ENCODE assay signal across 8 cellular contexts in the genomic region with DNA sequence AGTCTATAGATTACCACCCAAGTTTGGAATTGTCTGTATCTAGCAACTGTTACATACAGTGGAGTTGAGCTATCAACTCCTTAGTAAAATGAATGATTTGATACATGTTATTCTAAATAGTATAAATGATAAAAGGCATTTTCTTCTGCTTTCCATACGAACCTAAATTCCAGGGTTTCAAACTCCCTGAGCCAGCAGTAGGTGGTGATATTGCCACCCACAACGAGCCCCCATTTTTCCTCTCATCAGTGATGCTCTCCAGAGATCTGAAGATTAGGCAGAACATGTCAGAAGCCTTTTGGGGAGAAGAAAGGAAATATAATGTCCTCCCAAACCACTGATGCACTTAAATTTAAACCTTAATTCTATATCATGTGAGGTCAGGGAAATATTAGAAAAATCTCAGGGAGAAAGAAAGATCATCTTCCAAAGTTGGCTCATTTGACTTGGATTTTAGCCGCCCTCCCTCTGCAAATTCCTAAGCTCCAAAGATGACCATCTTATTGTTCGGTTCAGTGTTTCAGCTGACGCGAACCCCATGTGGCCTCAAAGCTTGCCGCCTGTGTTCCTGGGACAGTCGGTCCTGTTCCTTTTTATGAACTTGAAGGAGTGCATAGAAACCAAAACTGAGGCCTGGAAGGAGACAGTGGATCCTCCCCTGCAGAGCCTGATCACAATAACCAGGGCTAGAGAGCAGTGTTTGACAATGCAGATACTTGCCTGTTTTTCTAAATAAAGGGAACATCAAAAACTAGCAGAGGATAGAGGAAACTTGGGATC. TPM values are rescaled to one million over a fixed set of nuclear protein-coding genes. Genes with fewer than 3 reads are reported as not detected.
DNase-seq lines count a peak whose midpoint lies in the region; ATAC-seq and TF ChIP-seq lines count a peak whose summit lies in the region.

No MANE protein-coding gene starts in this region.

- TF ChIP-seq POLR2A in vagina (IDR thresholded peaks at IDR 0.05), result no peak

- WGBS in heart right ventricle, 2 donors, result 49 to 71% methylated on average over 8 of the region's 8 CpGs

- H3K36me3 ChIP-seq in heart right ventricle (peaks cover 0 to 23% (median 0%) of the 10 kb centered on the region in 9 donors), vagina (no peaks in the 10 kb centered on the region)
- no peaks in the 10 kb centered on the region for H3K36me3 ChIP-seq in effector memory CD4-positive, alpha-beta T cell (ENCODE audit: control insufficient read depth, insufficient read depth, low read length)

- H3K9me3 ChIP-seq in heart right ventricle (no peaks in the 10 kb centered on the region), vagina (no peaks in the 10 kb centered on the region)
- H3K9me3 ChIP-seq in effector memory CD4-positive, alpha-beta T cell (ENCODE audit: control insufficient read depth, low read length), result no peaks in the 10 kb centered on the region

- DNase-seq in heart right ventricle (no peak), left ventricle myocardium superior (no peak), astrocyte of the hippocampus (ENCODE audit: low read depth, low spot score) (peak; percentile 74), vagina (ENCODE audit: extremely low spot score in 2 of 2) (no peak), germinal center (ENCODE audit: low spot score) (no peak), occipital lobe (lab: John Stamatoyannopoulos, UW) (no peak)
- DNase-seq in effector memory CD4-positive, alpha-beta T cell, result no peak

- H3K4me3 ChIP-seq in heart right ventricle (peak overlapping the region in 9 of 10 donors; percentile 58 to 92 (median 77)), vagina (peak overlapping the region; percentile 67 to 83)
- no peak overlapping the region for H3K4me3 ChIP-seq in effector memory CD4-positive, alpha-beta T cell (ENCODE audit: insufficient read depth, low read depth, low read length, poor library complexity, severe bottlenecking)

- ATAC-seq in heart right ventricle, result no peak
- no peak for ATAC-seq in left ventricle myocardium superior

- intact Hi-C loops in heart right ventricle (cut with DNase I), result loop anchor here in 8 of 10 donors (5.0 kb wide), 6 partner anchors 38 to 153 kb away; no protein-coding TSS in a partner anchor
- intact Hi-C loops in left ventricle myocardium superior (cut with micrococcal nuclease), result no loop called here
- intact Hi-C loops in vagina (cut with DNase I), result loop anchor here (5.0 kb wide), 2 partner anchors 108 to 153 kb away; no protein-coding TSS in a partner anchor

- H3K27me3 ChIP-seq in heart right ventricle (no peaks in the 10 kb centered on the region), layer of hippocampus (ENCODE audit: control insufficient read depth, insufficient read depth, low read length) (no peaks in the 10 kb centered on the region), vagina (no peaks in the 10 kb centered on the region)
- no peaks in the 10 kb centered on the region for H3K27me3 ChIP-seq in effector memory CD4-positive, alpha-beta T cell (replicated peaks; ENCODE audit: control insufficient read depth, insufficient read depth, low read length, poor library complexity, severe bottlenecking)

- peak in 7 of 9 donors; percentile 23 to 60 (median 43) for TF ChIP-seq CTCF in heart right ventricle (IDR thresholded peaks at IDR 0.05)
- TF ChIP-seq CTCF in vagina (IDR thresholded peaks at IDR 0.05), result peak in 1 of 3 experiments; percentile 28

- H3K4me1 ChIP-seq in heart right ventricle (peaks cover 10 to 79% (median 64%) of the 10 kb centered on the region in 9 donors), vagina (peaks cover 65% of the 10 kb centered on the region)
- peaks cover 16% of the 10 kb centered on the region for H3K4me1 ChIP-seq in effector memory CD4-positive, alpha-beta T cell (ENCODE audit: control insufficient read depth, insufficient read depth, low read length, poor library complexity, severe bottlenecking)

- peak overlapping the region in 9 of 10 donors; percentile 95 to 100 (median 99) for H3K27ac ChIP-seq in heart right ventricle
- H3K27ac ChIP-seq in layer of hippocampus (ENCODE audit: low read depth, low read length), result peak overlapping the region; percentile 5
- H3K27ac ChIP-seq in vagina, result peak overlapping the region; percentile 99
- no peak overlapping the region for H3K27ac ChIP-seq in effector memory CD4-positive, alpha-beta T cell (ENCODE audit: insufficient read depth, low read length, poor library complexity, severe bottlenecking)

RNA-seq across cellular contexts. Expression of gene EVA1C, which starts 2.3 kb away (rescaled TPM):
- total RNA-seq in heart right ventricle, result 10 to 100 TPM; 12.1 to 34.9 (median 13.9) TPM
- polyA plus RNA-seq in heart right ventricle, result 10 to 100 TPM; 30.1 to 42.9 TPM
- total RNA-seq in left ventricle myocardium superior, result 13.6 TPM
- total RNA-seq in vagina, result 66.5 TPM
- total RNA-seq in occipital lobe, result 5.6 TPM

RNA-seq across cellular contexts. Expression of gene URB1, which starts 22.0 kb away (rescaled TPM):
- 10 to 100 TPM in 8 of 10 donors, 1 to 10 TPM in 2; 7.3 to 17.7 (median 13.2) TPM for total RNA-seq in heart right ventricle
- 1 to 10 TPM; 4.0 to 4.1 TPM for polyA plus RNA-seq in heart right ventricle
- total RNA-seq in left ventricle myocardium superior, result 11.9 TPM
- 23.8 TPM for total RNA-seq in vagina
- 13.1 TPM for total RNA-seq in occipital lobe
